Comparison of ENCODE assay signal across 1 cellular context in the genomic region with DNA sequence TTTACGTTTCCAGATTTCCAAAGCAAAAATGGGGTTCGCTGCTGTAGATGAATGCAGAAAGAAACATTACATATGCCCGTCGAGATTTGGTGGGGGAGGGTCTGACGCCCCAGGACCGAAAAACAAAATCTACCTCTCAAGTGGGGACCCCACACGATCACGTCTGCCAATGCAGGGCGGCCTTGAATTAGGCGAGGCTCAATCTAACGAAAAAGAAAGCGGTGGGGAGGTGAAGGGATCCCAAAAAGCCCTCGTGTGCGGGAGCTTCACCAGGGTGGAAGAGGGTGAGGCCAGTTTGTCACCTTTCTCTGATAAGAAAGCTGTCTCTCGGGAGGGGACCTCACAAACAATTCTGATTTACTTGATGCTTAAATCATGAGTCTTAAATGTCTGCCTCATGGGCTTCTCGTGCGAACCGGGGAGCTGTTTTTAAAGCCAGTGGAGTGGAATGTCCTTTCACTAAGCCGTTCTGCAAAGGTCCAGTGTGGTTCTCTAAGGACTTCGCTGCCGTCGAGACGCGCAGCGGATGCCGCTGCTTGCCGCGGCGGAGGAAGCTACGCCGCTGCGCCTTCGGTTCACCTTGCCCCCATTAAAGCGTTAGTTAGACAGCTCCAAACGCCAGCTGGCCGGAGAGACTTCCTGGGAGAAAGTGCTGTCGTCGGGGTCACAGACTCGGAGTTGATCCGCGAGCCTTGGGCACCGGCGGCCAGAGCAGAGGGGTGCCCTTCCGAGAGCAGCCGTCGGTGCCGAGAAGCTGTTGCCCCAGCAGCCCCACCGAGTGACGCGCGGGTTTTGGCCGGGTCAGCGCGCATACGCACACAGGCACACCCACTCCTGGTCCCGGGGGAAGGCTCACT.
TF ChIP-seq lines count a peak whose summit lies in the region.

No MANE protein-coding gene starts in this region.

TF ChIP-seq in WTC11, 78 proteins besides CTCF, POLR2A, EP300 and RAD21 (continued from another document):
- TF ChIP-seq, protein P1, sequence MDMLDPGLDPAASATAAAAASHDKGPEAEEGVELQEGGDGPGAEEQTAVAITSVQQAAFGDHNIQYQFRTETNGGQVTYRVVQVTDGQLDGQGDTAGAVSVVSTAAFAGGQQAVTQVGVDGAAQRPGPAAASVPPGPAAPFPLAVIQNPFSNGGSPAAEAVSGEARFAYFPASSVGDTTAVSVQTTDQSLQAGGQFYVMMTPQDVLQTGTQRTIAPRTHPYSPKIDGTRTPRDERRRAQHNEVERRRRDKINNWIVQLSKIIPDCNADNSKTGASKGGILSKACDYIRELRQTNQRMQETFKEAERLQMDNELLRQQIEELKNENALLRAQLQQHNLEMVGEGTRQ (CRISPR knock-in tag; IDR thresholded peaks at IDR 0.05): no peak
- no peak for TF ChIP-seq ZNF138 (CRISPR knock-in tag; conservative IDR thresholded peaks at IDR 0.05)
- no peak for TF ChIP-seq ZNF232 (CRISPR knock-in tag; IDR thresholded peaks at IDR 0.05)
- TF ChIP-seq RELA (CRISPR knock-in tag; IDR thresholded peaks at IDR 0.05; ENCODE audit: borderline replicate concordance): no peak
